ENCODE assay signal across 16 cellular contexts in the genomic region with DNA sequence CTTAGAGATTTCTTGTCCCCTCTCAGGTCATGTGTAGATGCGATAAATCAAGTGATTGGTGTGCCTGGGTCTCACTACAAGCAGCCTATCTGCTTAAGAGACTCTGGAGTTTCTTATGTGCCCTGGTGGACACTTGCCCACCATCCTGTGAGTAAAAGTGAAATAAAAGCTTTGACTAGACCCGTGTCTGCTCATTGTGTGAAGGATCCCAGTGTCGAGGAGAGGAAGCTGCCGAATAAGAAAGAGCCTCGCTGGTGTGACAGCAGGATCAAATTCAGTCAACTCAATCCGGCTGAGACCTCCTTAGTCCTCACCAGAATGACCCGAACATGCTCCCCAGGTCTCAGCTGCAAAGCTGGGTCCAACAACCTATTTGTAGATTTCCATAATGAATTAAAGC. TPM values are rescaled to one million over a fixed set of nuclear protein-coding genes. Genes with fewer than 3 reads are reported as not detected.
A peak's percentile ranks its signal among the peaks of the same experiment; 100 is the strongest.
DNase-seq lines count a peak whose midpoint lies in the region; ATAC-seq and TF ChIP-seq lines count a peak whose summit lies in the region.
"Had no signal": no experiment of that assay in that cellular context is flagged by ENCODE, and none has a peak within 500 bp of the region (broad histone marks: within the 10 kb centered on the region; RNA-seq: fewer than 3 reads in every experiment).

No MANE protein-coding gene starts in this region.

- H3K4me1 Mint-ChIP-seq in activated CD4-positive, alpha-beta T cell treated with anti-CD3 and anti-CD28 coated beads for 36 hours: peaks cover 96% of the 10 kb centered on the region
- peaks cover 92% of the 10 kb centered on the region for H3K4me1 Mint-ChIP-seq in activated CD4-positive, alpha-beta memory T cell treated with anti-CD3 and anti-CD28 coated beads, Interleukin-2, amount 10 ng/mL, durations not matched to agents 7 days and 5 days

- H3K4me3 Mint-ChIP-seq in activated CD4-positive, alpha-beta T cell treated with anti-CD3 and anti-CD28 coated beads for 36 hours: peak overlapping the region; percentile 93
- peak overlapping the region; percentile 49 for H3K4me3 Mint-ChIP-seq in activated CD4-positive, alpha-beta memory T cell treated with anti-CD3 and anti-CD28 coated beads, Interleukin-2, amount 10 ng/mL, durations not matched to agents 7 days and 5 days
- H3K4me3 Mint-ChIP-seq: type B pancreatic cell had no signal

- TF ChIP-seq CTCF in spleen (IDR thresholded peaks at IDR 0.05 in 8 of 11, conservative IDR thresholded peaks at IDR 0.05 in 3 of 11): no peak

- no peaks in the 10 kb centered on the region for H3K27me3 Mint-ChIP-seq in activated CD4-positive, alpha-beta T cell treated with anti-CD3 and anti-CD28 coated beads for 36 hours
- H3K27me3 Mint-ChIP-seq in activated CD4-positive, alpha-beta memory T cell treated with anti-CD3 and anti-CD28 coated beads, Interleukin-2, amount 10 ng/mL, durations not matched to agents 7 days and 5 days: no peaks in the 10 kb centered on the region
- H3K27me3 Mint-ChIP-seq: progenitor cell of endocrine pancreas, type B pancreatic cell had no signal

- H3K4me3 ChIP-seq in spleen: no peak overlapping the region
- H3K4me3 ChIP-seq: colonic mucosa had no signal

- peaks cover 0 to 12% (median 0%) of the 10 kb centered on the region in 6 donors for H3K36me3 ChIP-seq in spleen
- H3K36me3 ChIP-seq: colonic mucosa had no signal

- peak overlapping the region; percentile 100 for H3K27ac Mint-ChIP-seq in activated CD4-positive, alpha-beta T cell treated with anti-CD3 and anti-CD28 coated beads for 36 hours
- peak overlapping the region; percentile 99 for H3K27ac Mint-ChIP-seq in activated CD4-positive, alpha-beta memory T cell treated with anti-CD3 and anti-CD28 coated beads, Interleukin-2, amount 10 ng/mL, durations not matched to agents 7 days and 5 days
- H3K27ac Mint-ChIP-seq: progenitor cell of endocrine pancreas, type B pancreatic cell had no signal

- peaks cover 6% of the 10 kb centered on the region for H3K9me3 Mint-ChIP-seq in activated CD4-positive, alpha-beta T cell treated with anti-CD3 and anti-CD28 coated beads for 36 hours (ENCODE audit: low read depth)
- H3K9me3 Mint-ChIP-seq in activated CD4-positive, alpha-beta memory T cell treated with anti-CD3 and anti-CD28 coated beads, Interleukin-2, amount 10 ng/mL, durations not matched to agents 7 days and 5 days: peaks cover 3% of the 10 kb centered on the region

- peak; percentile 14 for ATAC-seq in activated CD4-positive, alpha-beta T cell treated with anti-CD3 and anti-CD28 coated beads for 36 hours
- peak; percentile 51 for ATAC-seq in HG02870 (IDR thresholded peaks at IDR 0.05; ENCODE audit: unreplicated experiment)

- CTCF ChIA-PET in activated CD4-positive, alpha-beta T cell treated with anti-CD3 and anti-CD28 coated beads for 36 hours (lab: Charles Lee): interaction anchor here (0.7 to 14.1 kb wide), 17 partner anchors 8 to 354 kb away, joined by 3 to 213 read pairs (median 4); partner anchors contain the start of genes CD2 and TTF2
- CTCF ChIA-PET in activated CD4-positive, alpha-beta memory T cell treated with anti-CD3 and anti-CD28 coated beads, Interleukin-2, amount 10 ng/mL, durations not matched to agents 7 days and 5 days (lab: Charles Lee): interaction anchor here (0.9 to 12.6 kb wide), 17 partner anchors 8 to 291 kb away, joined by 3 to 139 read pairs (median 5); partner anchors contain the start of genes CD2 and TTF2

- peaks cover 0 to 89% (median 53%) of the 10 kb centered on the region in 6 donors for H3K4me1 ChIP-seq in spleen
- H3K4me1 ChIP-seq: colonic mucosa had no signal

- H3K36me3 Mint-ChIP-seq in activated CD4-positive, alpha-beta T cell treated with anti-CD3 and anti-CD28 coated beads for 36 hours (ENCODE audit: low read depth): peaks cover 86% of the 10 kb centered on the region
- peaks cover 71% of the 10 kb centered on the region for H3K36me3 Mint-ChIP-seq in activated CD4-positive, alpha-beta memory T cell treated with anti-CD3 and anti-CD28 coated beads, Interleukin-2, amount 10 ng/mL, durations not matched to agents 7 days and 5 days (ENCODE audit: low read depth)
- H3K36me3 Mint-ChIP-seq: type B pancreatic cell had no signal

- H3K27ac ChIP-seq in spleen (peak overlapping the region in 7 of 8 donors; percentile 29 to 82 (median 68)), caudate nucleus (ENCODE audit: low read depth, low read length) (no peak overlapping the region)
- H3K27ac ChIP-seq: 22Rv1, colonic mucosa had no signal

- no peaks in the 10 kb centered on the region for H3K27me3 ChIP-seq in spleen (replicated peaks in 1 of 7)
- H3K27me3 ChIP-seq: colonic mucosa had no signal

- DNase-seq in activated CD4-positive, alpha-beta T cell treated with anti-CD3 and anti-CD28 coated beads for 36 hours: peak; percentile 69
- no peak for DNase-seq in activated CD4-positive, alpha-beta T cell treated with anti-CD3 and anti-CD28 coated beads for 1 hour
- DNase-seq in activated CD4-positive, alpha-beta memory T cell treated with anti-CD3 and anti-CD28 coated beads, Interleukin-2, amount 10 ng/mL, durations not matched to agents 7 days and 5 days: peak; percentile 52
- no peak for DNase-seq in spleen
- no peak for DNase-seq in caudate nucleus (lab: John Stamatoyannopoulos, UW)
- DNase-seq in hepatic stellate cell (ENCODE audit: low spot score): no peak
- no peak for DNase-seq in CD1c-positive myeloid dendritic cell (ENCODE audit: extremely low spot score)
- DNase-seq: colonic mucosa, left ventricle myocardium superior, NCI-H146 had no signal

- POLR2A ChIA-PET in activated CD4-positive, alpha-beta T cell treated with anti-CD3 and anti-CD28 coated beads for 36 hours (lab: Charles Lee): interaction anchor here (0.5 to 11.5 kb wide), 20 partner anchors 6 to 887 kb away, joined by 3 to 482 read pairs (median 9); partner anchors contain the start of genes CD101, CD2 and TTF2
- POLR2A ChIA-PET in activated CD4-positive, alpha-beta memory T cell treated with anti-CD3 and anti-CD28 coated beads, Interleukin-2, amount 10 ng/mL, durations not matched to agents 7 days and 5 days (lab: Charles Lee): interaction anchor here (0.8 to 18.8 kb wide), 23 partner anchors 9 to 886 kb away, joined by 3 to 1051 read pairs (median 4); partner anchors contain the start of genes CD2 and TTF2

- H3K9me3 ChIP-seq in spleen: peaks cover 0 to 7% (median 0%) of the 10 kb centered on the region in 8 donors
- H3K9me3 ChIP-seq: colonic mucosa had no signal

- intact Hi-C loops in activated CD4-positive, alpha-beta T cell treated with anti-CD3 and anti-CD28 coated beads for 36 hours (cut with DNase I, micrococcal nuclease): loop anchor here (1.0 to 5.0 kb wide), 4 partner anchors 31 to 392 kb away; no protein-coding TSS in a partner anchor
- intact Hi-C loops in spleen (cut with DNase I; ENCODE audit: low total_unique reads): no loop called here

- 38 to 59% (median 46%) methylated on average over 7 of the region's 7 CpGs for WGBS in spleen, 5 donors

- no peak for TF ChIP-seq POLR2A in spleen (IDR thresholded peaks at IDR 0.05)

RNA-seq across cellular contexts. Expression of gene CD2, which starts 14.8 kb away (rescaled TPM):
- 100 to 1,000 TPM; 287 to 291 TPM for total RNA-seq in activated CD4-positive, alpha-beta T cell treated with anti-CD3 and anti-CD28 coated beads for 36 hours
- total RNA-seq in activated CD4-positive, alpha-beta memory T cell treated with anti-CD3 and anti-CD28 coated beads, Interleukin-2, amount 10 ng/mL, durations not matched to agents 7 days and 5 days: 100 to 1,000 TPM; 329 to 340 TPM
- 10 to 100 TPM; 24.4 to 50.5 (median 35.4) TPM for total RNA-seq in spleen
- 10 to 100 TPM; 21.6 to 25.5 (median 21.8) TPM for polyA plus RNA-seq in spleen
- total RNA-seq: Daoy, fibroblast of villous mesenchyme, progenitor cell of endocrine pancreas had no signal

Comparison
In these comparisons a context has a peak if more than half of its experiments do, and no peak if none do; other contexts are left out.
1. DNase-seq: peak in activated CD4-positive, alpha-beta T cell treated with anti-CD3 and anti-CD28 coated beads for 36 hours (single experiment) and activated CD4-positive, alpha-beta memory T cell treated with anti-CD3 and anti-CD28 coated beads, Interleukin-2, amount 10 ng/mL, durations not matched to agents 7 days and 5 days (single experiment); none in activated CD4-positive, alpha-beta T cell treated with anti-CD3 and anti-CD28 coated beads for 1 hour (single experiment), spleen (single experiment), caudate nucleus (0 of 61), hepatic stellate cell (single experiment) and CD1c-positive myeloid dendritic cell (single experiment).
2. RNA of gene CD2, which starts 14.8 kb away (total RNA-seq): 329 to 340 TPM in activated CD4-positive, alpha-beta memory T cell treated with anti-CD3 and anti-CD28 coated beads, Interleukin-2, amount 10 ng/mL, durations not matched to agents 7 days and 5 days and 287 to 291 TPM in activated CD4-positive, alpha-beta T cell treated with anti-CD3 and anti-CD28 coated beads for 36 hours; 24.4 to 50.5 TPM in spleen; every median in the first group is over 4 times any median in the second.